Comparison of ENCODE assay signal across 19 cellular contexts in the genomic region with DNA sequence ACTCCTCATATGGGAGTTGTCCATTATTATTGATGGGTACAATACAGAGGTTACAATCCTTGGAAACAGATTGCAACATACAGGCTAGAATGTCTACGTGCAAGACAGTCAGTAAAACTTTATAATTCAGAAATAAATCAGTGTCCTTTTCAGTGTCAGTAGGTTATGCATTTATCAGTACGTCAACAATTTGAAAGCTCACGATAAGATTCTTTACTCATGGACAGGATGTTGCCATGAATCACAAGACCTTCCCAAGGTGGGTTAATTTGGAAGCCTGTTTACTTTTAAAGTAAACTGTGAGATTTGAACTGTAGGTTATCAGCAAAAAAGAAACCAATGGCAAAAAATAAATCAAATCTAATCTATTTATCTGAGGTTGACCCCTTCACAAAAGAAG.
DNase-seq lines count a peak whose midpoint lies in the region; ATAC-seq, FAIRE-seq and TF ChIP-seq lines count a peak whose summit lies in the region.
"Had no signal": no experiment of that assay in that cellular context is flagged by ENCODE, and none has a peak within 500 bp of the region (broad histone marks: within the 10 kb centered on the region; RNA-seq: fewer than 3 reads in every experiment).

No MANE protein-coding gene starts in this region.

- H3K27ac ChIP-seq in hepatocyte (peak overlapping the region; percentile 33), upper lobe of left lung (no peak overlapping the region)
- H3K27ac ChIP-seq: GM23248 had no signal

- peaks cover 2% of the 10 kb centered on the region for H3K36me3 Mint-ChIP-seq in progenitor cell of endocrine pancreas (ENCODE audit: insufficient read depth)
- H3K36me3 Mint-ChIP-seq: CD4-positive, alpha-beta memory T cell had no signal

- no peak overlapping the region for H3K4me3 Mint-ChIP-seq in progenitor cell of endocrine pancreas (ENCODE audit: low read depth)
- H3K4me3 Mint-ChIP-seq: CD4-positive, alpha-beta memory T cell had no signal

- no peaks in the 10 kb centered on the region for H3K27me3 Mint-ChIP-seq in progenitor cell of endocrine pancreas
- H3K27me3 Mint-ChIP-seq: CD4-positive, alpha-beta memory T cell had no signal

- no peaks in the 10 kb centered on the region for H3K36me3 ChIP-seq in hepatocyte (replicated peaks; ENCODE audit: insufficient read depth, low read depth)
- H3K36me3 ChIP-seq in upper lobe of left lung: no peaks in the 10 kb centered on the region
- no peaks in the 10 kb centered on the region for H3K36me3 ChIP-seq in mucosa of descending colon (ENCODE audit: low read depth)

- no peaks in the 10 kb centered on the region for H3K9me2 ChIP-seq in hepatocyte (replicated peaks; ENCODE audit: insufficient read depth)

- H3K4me2 ChIP-seq in hepatocyte: peak overlapping the region; percentile 15

- H3K9me3 Mint-ChIP-seq in progenitor cell of endocrine pancreas (ENCODE audit: low read depth): peaks cover 10% of the 10 kb centered on the region

- no peaks in the 10 kb centered on the region for H3K9me3 ChIP-seq in hepatocyte (ENCODE audit: low read depth)
- no peaks in the 10 kb centered on the region for H3K9me3 ChIP-seq in upper lobe of left lung
- no peaks in the 10 kb centered on the region for H3K9me3 ChIP-seq in mucosa of descending colon

- no peak for ATAC-seq in upper lobe of left lung (ENCODE audit: low FRiP score in 2 of 2)
- no peak for ATAC-seq in mucosa of descending colon

- intact Hi-C loops in mucosa of descending colon (cut with DNase I, micrococcal nuclease): no loop called here

- no peak for FAIRE-seq in RCC 7860 (lab: Jason Lieb, UNC)
- FAIRE-seq: G401.6, GM12892, H1 had no signal

- no peak for TF ChIP-seq CTCF in hepatocyte (IDR thresholded peaks at IDR 0.05; ENCODE audit: poor library complexity)
- TF ChIP-seq CTCF in progenitor cell of endocrine pancreas (IDR thresholded peaks at IDR 0.05; ENCODE audit: unreplicated experiment): no peak
- no peak for TF ChIP-seq CTCF in upper lobe of left lung (IDR thresholded peaks at IDR 0.05)
- TF ChIP-seq CTCF in mucosa of descending colon (IDR thresholded peaks at IDR 0.05): no peak

- H3K4me1 Mint-ChIP-seq in progenitor cell of endocrine pancreas (ENCODE audit: low read depth): peaks cover 31% of the 10 kb centered on the region
- H3K4me1 Mint-ChIP-seq: CD4-positive, alpha-beta memory T cell had no signal

- no peak overlapping the region for H2AFZ ChIP-seq in hepatocyte
- H2AFZ ChIP-seq: GM23248 had no signal

- H3K27me3 ChIP-seq in hepatocyte: no peaks in the 10 kb centered on the region
- H3K27me3 ChIP-seq in upper lobe of left lung: no peaks in the 10 kb centered on the region

- H3K79me2 ChIP-seq in hepatocyte: no peaks in the 10 kb centered on the region

- no peak for TF ChIP-seq POLR2A in upper lobe of left lung (IDR thresholded peaks at IDR 0.05)

- no peaks in the 10 kb centered on the region for H4K20me1 ChIP-seq in hepatocyte (ENCODE audit: insufficient read depth, poor library complexity, severe bottlenecking)

- H3K4me3 ChIP-seq in hepatocyte: no peak overlapping the region
- no peak overlapping the region for H3K4me3 ChIP-seq in upper lobe of left lung
- H3K4me3 ChIP-seq in mucosa of descending colon: no peak overlapping the region
- H3K4me3 ChIP-seq: GM23248 had no signal

- no peak for TF ChIP-seq EP300 in upper lobe of left lung (IDR thresholded peaks at IDR 0.05)

- DNase-seq in RCC 7860 (ENCODE audit: low spot score): peak; percentile 11
- peak; percentile 2 for DNase-seq in amniotic epithelial cell (ENCODE audit: low read depth)
- DNase-seq in hepatocyte (ENCODE audit: low spot score): peak; percentile 9
- no peak for DNase-seq in progenitor cell of endocrine pancreas (ENCODE audit: low spot score, unreplicated experiment)
- DNase-seq in activated naive CD4-positive, alpha-beta T cell (lab: John Stamatoyannopoulos, UW): no peak
- DNase-seq in upper lobe of left lung: no peak
- no peak for DNase-seq in mucosa of descending colon
- no peak for DNase-seq in SIG-M5 (lab: John Stamatoyannopoulos, UW)
- DNase-seq: C1 segment of cervical spinal cord; CD4-positive, alpha-beta memory T cell; COR-L47; DMS153; DND-41; GM23248; H7; HCEC 1CT had no signal

- H3K4me1 ChIP-seq in hepatocyte (ENCODE audit: insufficient read depth) (peaks cover 8% of the 10 kb centered on the region), upper lobe of left lung (no peaks in the 10 kb centered on the region), mucosa of descending colon (ENCODE audit: low read depth) (no peaks in the 10 kb centered on the region)

- 47% methylated on average over 3 of the region's 3 CpGs for WGBS in hepatocyte (ENCODE audit: low lambda C conversion rate, missing lambda C conversion rate)
- WGBS in upper lobe of left lung, 2 donors: 52 to 53% methylated on average over 3 of the region's 3 CpGs

- peak overlapping the region; percentile 4 for H3K27ac Mint-ChIP-seq in progenitor cell of endocrine pancreas
- H3K27ac Mint-ChIP-seq: CD4-positive, alpha-beta memory T cell had no signal

Comparison
In these comparisons a context has a peak if more than half of its experiments do, and no peak if none do; other contexts are left out.
1. DNase-seq: peak in RCC 7860 (single experiment), amniotic epithelial cell (single experiment) and hepatocyte (single experiment); none in progenitor cell of endocrine pancreas (single experiment), activated naive CD4-positive, alpha-beta T cell (0 of 4), upper lobe of left lung (0 of 2), mucosa of descending colon (0 of 3) and SIG-M5 (single experiment).